Comparison of ENCODE assay signal across 10 cellular contexts in the genomic region with DNA sequence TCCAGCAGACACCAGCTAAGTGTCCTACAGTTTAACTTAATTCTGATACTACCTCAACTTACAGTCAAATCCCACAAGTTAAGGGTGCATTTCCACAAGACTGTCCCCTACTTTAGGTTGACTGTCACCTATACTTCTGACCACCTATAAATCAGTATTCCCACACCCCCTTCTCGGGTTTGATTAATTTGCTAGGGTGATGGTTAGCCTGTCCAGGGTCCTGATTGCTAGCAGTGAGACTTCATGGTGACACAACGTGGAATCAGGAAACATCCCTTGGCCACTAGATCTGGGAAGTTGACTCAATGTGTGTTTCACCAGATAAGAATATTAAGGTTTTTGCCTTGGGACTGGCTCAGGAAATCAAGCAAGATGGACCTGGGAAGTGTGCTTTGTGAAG.
"Had no signal": no experiment of that assay in that cellular context is flagged by ENCODE, and none has a peak within 500 bp of the region (broad histone marks: within the 10 kb centered on the region; RNA-seq: fewer than 3 reads in every experiment).

No MANE protein-coding gene starts in this region.

- H2AFZ ChIP-seq: GM23338 had no signal

- FAIRE-seq: H1, H54, HTR-8/SVneo had no signal

- H3K27ac ChIP-seq: KMS-11 had no signal

- H3K4me2 ChIP-seq: GM23338, KMS-11 had no signal

- H3K9ac ChIP-seq: KMS-11 had no signal

- DNase-seq: H9, HCEC 1CT, HFFc6, IMR-90, KBM-7 had no signal

- H3K4me3 ChIP-seq: GM23338 had no signal
